In the genomic region with DNA sequence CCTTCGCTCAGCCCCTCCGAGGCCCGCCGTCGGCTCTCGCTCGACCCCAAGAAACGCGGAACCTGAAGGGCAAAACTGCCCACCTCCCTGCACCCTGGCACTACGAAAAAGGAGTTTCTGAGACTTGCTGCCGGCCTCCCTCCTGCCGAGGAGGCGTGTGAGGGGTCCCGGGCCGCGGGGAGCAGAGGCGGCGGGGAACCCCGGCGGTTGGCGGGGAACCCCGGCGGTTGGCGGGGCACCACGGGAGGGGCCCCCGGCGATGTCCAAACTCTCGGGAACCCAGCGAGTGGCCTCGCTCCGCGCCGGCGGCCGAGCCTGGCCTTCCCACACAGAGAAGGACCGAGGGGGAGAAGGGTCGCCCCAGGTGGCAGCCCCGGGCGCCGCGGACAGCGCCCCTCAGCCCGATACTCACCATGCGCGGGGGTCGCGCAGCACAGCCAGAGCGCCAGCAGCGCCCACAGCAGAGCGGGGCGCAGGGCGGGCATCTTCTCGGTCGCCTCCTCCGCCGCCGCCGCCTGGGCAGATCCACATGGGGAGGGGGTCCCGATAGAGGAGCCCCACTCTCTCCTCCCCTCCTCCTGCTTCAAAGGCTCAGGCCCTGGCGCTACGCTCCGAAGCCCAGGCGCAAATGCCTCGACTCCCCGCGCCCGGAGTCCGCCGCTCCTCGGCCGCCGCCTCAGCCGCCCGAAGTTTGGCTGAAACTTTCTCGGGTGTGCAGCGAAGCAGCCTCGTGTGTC, we compare ENCODE assay signal across 8 cellular contexts.
DNase-seq lines count a peak whose midpoint lies in the region; ATAC-seq and TF ChIP-seq lines count a peak whose summit lies in the region.
"Not testable (repeated sequence)": the region's sequence is repeated elsewhere in the genome, so short reads cannot be mapped to it uniquely, and the experiment has no call there.

No MANE protein-coding gene starts in this region.

- H3K4me3 ChIP-seq in AG04450 (ENCODE audit: low read depth, low read length) (peak overlapping the region; percentile 57), HAP-1 (peak overlapping the region; percentile 66), mesenchymal stem cell (ENCODE audit: insufficient read depth in 1 of 2, low read depth in 1 of 2, low read length in 2 of 2) (peak overlapping the region in 1 of 2 experiments; percentile 63), skeletal muscle cell (ENCODE audit: low read depth, low read length) (peak overlapping the region; percentile 39)

- not testable (repeated sequence) for H2BK5ac ChIP-seq in mesenchymal stem cell (ENCODE audit: low read depth, low read length, poor library complexity, severe bottlenecking)

- CTCF ChIA-PET in AG04450 (lab: Charles Lee); activated CD8-positive, alpha-beta T cell treated with anti-CD3 and anti-CD28 coated beads, Interleukin-2, amount 10 ng/mL, durations not matched to agents 7 days and 5 days (lab: Charles Lee): not testable (repeated sequence)

- H3K4me2 ChIP-seq in mesenchymal stem cell (ENCODE audit: low read length, poor library complexity, severe bottlenecking), result not testable (repeated sequence)

- H3K27ac ChIP-seq in AG04450 (ENCODE audit: low read depth, low read length); mesenchymal stem cell (ENCODE audit: low read length, poor library complexity, severe bottlenecking): not testable (repeated sequence)

- not testable (repeated sequence) for H3K4me1 Mint-ChIP-seq in activated CD8-positive, alpha-beta T cell treated with anti-CD3 and anti-CD28 coated beads, Interleukin-2, amount 10 ng/mL, durations not matched to agents 7 days and 5 days (ENCODE audit: low read depth); brain

- not testable (repeated sequence) for H2AK5ac ChIP-seq in mesenchymal stem cell (ENCODE audit: low read length, severe bottlenecking)

- H3K23ac ChIP-seq in mesenchymal stem cell (ENCODE audit: low read length in 2 of 2), result not testable (repeated sequence)

- H3K4ac ChIP-seq in mesenchymal stem cell (ENCODE audit: low read depth in 1 of 2, low read length in 2 of 2), result not testable (repeated sequence)

- not testable (repeated sequence) for H2BK120ac ChIP-seq in mesenchymal stem cell (ENCODE audit: low read depth, low read length)

- H3K9ac ChIP-seq in mesenchymal stem cell (ENCODE audit: low read length), result peak overlapping the region; percentile 58

- no CpG with 5 or more reads among the region's 77 CpGs for WGBS in mesenchymal stem cell

- not testable (repeated sequence) for H3K79me1 ChIP-seq in mesenchymal stem cell (replicated peaks; ENCODE audit: low read length, poor library complexity, severe bottlenecking)

- not testable (repeated sequence) for TF ChIP-seq CTCF in AG04450 (IDR thresholded peaks at IDR 0.05; ENCODE audit: low read depth, low read length); brain (conservative IDR thresholded peaks at IDR 0.05)

- peak; percentile 33 for ATAC-seq in activated CD8-positive, alpha-beta T cell treated with anti-CD3 and anti-CD28 coated beads, Interleukin-2, amount 10 ng/mL, durations not matched to agents 7 days and 5 days

- H2AFZ ChIP-seq in mesenchymal stem cell (ENCODE audit: low read depth, low read length), result not testable (repeated sequence)

- H2BK15ac ChIP-seq in mesenchymal stem cell (ENCODE audit: low read depth, poor library complexity, severe bottlenecking), result not testable (repeated sequence)

- H3K27ac Mint-ChIP-seq in activated CD8-positive, alpha-beta T cell treated with anti-CD3 and anti-CD28 coated beads, Interleukin-2, amount 10 ng/mL, durations not matched to agents 7 days and 5 days; brain: not testable (repeated sequence)

- H3K4me1 ChIP-seq in HAP-1; mesenchymal stem cell (ENCODE audit: control insufficient read depth, insufficient read depth, low read depth, low read length): not testable (repeated sequence)

- H4K91ac ChIP-seq in mesenchymal stem cell (ENCODE audit: low read length), result not testable (repeated sequence)

- not testable (repeated sequence) for H4K8ac ChIP-seq in mesenchymal stem cell (ENCODE audit: low read length)

- not testable (repeated sequence) for H3K36me3 ChIP-seq in HAP-1 (replicated peaks); mesenchymal stem cell (ENCODE audit: control insufficient read depth in 1 of 2, insufficient read depth in 2 of 2, low read depth in 1 of 2, low read length in 2 of 2)

- not testable (repeated sequence) for H3K14ac ChIP-seq in mesenchymal stem cell (ENCODE audit: low read length in 2 of 2)

- not testable (repeated sequence) for H3K9me3 ChIP-seq in AG04450 (ENCODE audit: control insufficient read depth, insufficient read depth, low read length); HAP-1; mesenchymal stem cell (ENCODE audit: control insufficient read depth, low read length)

- in situ Hi-C loops in HAP-1 (cut with MboI; ENCODE audit: low sequenced_read_pairs), result not testable (repeated sequence)

- H3K4me3 Mint-ChIP-seq in activated CD8-positive, alpha-beta T cell treated with anti-CD3 and anti-CD28 coated beads, Interleukin-2, amount 10 ng/mL, durations not matched to agents 7 days and 5 days, result not testable (repeated sequence)
- H3K4me3 Mint-ChIP-seq in brain, result peak overlapping the region; percentile 57 to 81 (median 76)

- H3K27me3 Mint-ChIP-seq in activated CD8-positive, alpha-beta T cell treated with anti-CD3 and anti-CD28 coated beads, Interleukin-2, amount 10 ng/mL, durations not matched to agents 7 days and 5 days (ENCODE audit: low read depth); brain: not testable (repeated sequence)

- not testable (repeated sequence) for H3K36me3 Mint-ChIP-seq in activated CD8-positive, alpha-beta T cell treated with anti-CD3 and anti-CD28 coated beads, Interleukin-2, amount 10 ng/mL, durations not matched to agents 7 days and 5 days (ENCODE audit: low read depth); brain

- POLR2A ChIA-PET in AG04450 (lab: Yijun Ruan, JAX); activated CD8-positive, alpha-beta T cell treated with anti-CD3 and anti-CD28 coated beads, Interleukin-2, amount 10 ng/mL, durations not matched to agents 7 days and 5 days (lab: Charles Lee): not testable (repeated sequence)

- not testable (repeated sequence) for H3K27me3 ChIP-seq in AG04450 (ENCODE audit: control insufficient read depth, insufficient read depth, low read length); HAP-1 (ENCODE audit: low read depth); mesenchymal stem cell (ENCODE audit: control insufficient read depth in 1 of 2, insufficient read depth in 1 of 2, low read length in 2 of 2)

- not testable (repeated sequence) for H2BK12ac ChIP-seq in mesenchymal stem cell (ENCODE audit: low read length in 2 of 2)

- H3K9me3 Mint-ChIP-seq in activated CD8-positive, alpha-beta T cell treated with anti-CD3 and anti-CD28 coated beads, Interleukin-2, amount 10 ng/mL, durations not matched to agents 7 days and 5 days (ENCODE audit: insufficient read depth); brain: not testable (repeated sequence)

- DNase-seq in AG04450 (ENCODE audit: low read depth, low spot score); activated CD8-positive, alpha-beta T cell treated with anti-CD3 and anti-CD28 coated beads, Interleukin-2, amount 10 ng/mL, durations not matched to agents 7 days and 5 days; mesenchymal stem cell; skeletal muscle cell (ENCODE audit: low read depth): not testable (repeated sequence)
- DNase-seq in HAP-1 (ENCODE audit: low spot score in 2 of 2), result peak; percentile 1 to 61
- DNase-seq in RKO (ENCODE audit: low spot score), result peak; percentile 30
- DNase-seq in globus pallidus (ENCODE audit: low spot score), result peak; percentile 17

- not testable (repeated sequence) for H3K18ac ChIP-seq in mesenchymal stem cell (ENCODE audit: low read depth in 1 of 2, low read length in 2 of 2)
